Comparison of ENCODE assay signal across 14 cellular contexts in genomic region chr17:66448008-66448644, GRCh38.
"Had no signal": no experiment of that assay in that cellular context is flagged by ENCODE, and none has a peak within 500 bp of the region (broad histone marks: within the 10 kb centered on the region; RNA-seq: fewer than 3 reads in every experiment).

No MANE protein-coding gene starts in this region.

- H3K27me3 ChIP-seq: right atrium auricular region had no signal

- H3K27ac Mint-ChIP-seq: activated CD4-positive, alpha-beta T cell treated with anti-CD3 and anti-CD28 coated beads for 36 hours; mesothelial cell of epicardium; stimulated activated memory B cell treated with anti-CD40 and anti-IgM and Interleukin-4, amounts not matched to agents 10 μg/mL and 1 μg/mL and 100 μg/mL, for 72 hours had no signal

- H3K27ac ChIP-seq: epithelial cell of prostate, lower lobe of right lung, right atrium auricular region had no signal

- H3K36me3 Mint-ChIP-seq: mesothelial cell of epicardium; stimulated activated memory B cell treated with anti-CD40 and anti-IgM and Interleukin-4, amounts not matched to agents 10 μg/mL and 1 μg/mL and 100 μg/mL, for 72 hours had no signal

- H3K9me3 Mint-ChIP-seq: activated CD8-positive, alpha-beta T cell treated with anti-CD3 and anti-CD28 coated beads for 36 hours; activated naive CD4-positive, alpha-beta T cell treated with anti-CD3 and anti-CD28 coated beads for 36 hours; central memory CD8-positive, alpha-beta T cell; mesothelial cell of epicardium; stimulated activated memory B cell treated with anti-CD40 and anti-IgM and Interleukin-4, amounts not matched to agents 10 μg/mL and 1 μg/mL and 100 μg/mL, for 72 hours had no signal

- H3K27me3 Mint-ChIP-seq: activated CD4-positive, alpha-beta T cell treated with anti-CD3 and anti-CD28 coated beads for 36 hours; activated CD8-positive, alpha-beta T cell treated with anti-CD3 and anti-CD28 coated beads for 36 hours; central memory CD8-positive, alpha-beta T cell had no signal

- DNase-seq: activated CD4-positive, alpha-beta T cell treated with anti-CD3 and anti-CD28 coated beads for 36 hours; activated CD8-positive, alpha-beta memory T cell treated with anti-CD3 and anti-CD28 coated beads, Interleukin-2, amount 50 U/mL, for 48 hours; activated CD8-positive, alpha-beta T cell treated with anti-CD3 and anti-CD28 coated beads for 36 hours; activated naive CD4-positive, alpha-beta T cell treated with anti-CD3 and anti-CD28 coated beads for 36 hours; cortex of kidney; effector memory CD4-positive, alpha-beta T cell; lower lobe of right lung; T-helper 9 cell; trophoblast cell had no signal

- H3K4me1 ChIP-seq: lower lobe of right lung, right atrium auricular region had no signal

- H3K4me3 ChIP-seq: lower lobe of right lung, right atrium auricular region had no signal

- H3K36me3 ChIP-seq: lower lobe of right lung, right atrium auricular region had no signal

- H3K9me3 ChIP-seq: lower lobe of right lung, right atrium auricular region had no signal

- H3K4me3 Mint-ChIP-seq: activated CD4-positive, alpha-beta T cell treated with anti-CD3 and anti-CD28 coated beads for 36 hours; activated CD8-positive, alpha-beta T cell treated with anti-CD3 and anti-CD28 coated beads for 36 hours; activated naive CD4-positive, alpha-beta T cell treated with anti-CD3 and anti-CD28 coated beads for 36 hours; central memory CD8-positive, alpha-beta T cell; mesothelial cell of epicardium; stimulated activated memory B cell treated with anti-CD40 and anti-IgM and Interleukin-4, amounts not matched to agents 10 μg/mL and 1 μg/mL and 100 μg/mL, for 72 hours had no signal

- ATAC-seq: activated CD4-positive, alpha-beta T cell treated with anti-CD3 and anti-CD28 coated beads for 36 hours; activated CD8-positive, alpha-beta T cell treated with anti-CD3 and anti-CD28 coated beads for 36 hours; lower lobe of right lung; stimulated activated memory B cell treated with anti-CD40 and anti-IgM and Interleukin-4, amounts not matched to agents 10 μg/mL and 1 μg/mL and 100 μg/mL, for 72 hours had no signal
